ENCODE assay signal across 14 cellular contexts in genomic region chr15:36598529-36599177, GRCh38. TPM values are rescaled to one million over a fixed set of nuclear protein-coding genes. Genes with fewer than 3 reads are reported as not detected.
DNase-seq lines count a peak whose midpoint lies in the region; ATAC-seq and TF ChIP-seq lines count a peak whose summit lies in the region.
"Had no signal": no experiment of that assay in that cellular context is flagged by ENCODE, and none has a peak within 500 bp of the region (broad histone marks: within the 10 kb centered on the region; RNA-seq: fewer than 3 reads in every experiment).

No MANE protein-coding gene starts in this region.

- no peak for TF ChIP-seq CTCF in heart left ventricle (IDR thresholded peaks at IDR 0.05)
- TF ChIP-seq CTCF in WI38 (IDR thresholded peaks at IDR 0.05; ENCODE audit: low read depth, low read length) = no peak
- no peak for TF ChIP-seq CTCF in hepatocyte (IDR thresholded peaks at IDR 0.05; ENCODE audit: poor library complexity)
- TF ChIP-seq CTCF in GM20000 (IDR thresholded peaks at IDR 0.05; ENCODE audit: extremely low read depth, missing control alignments) = no peak

- peaks cover 47% of the 10 kb centered on the region for H3K79me2 ChIP-seq in hepatocyte

- no peaks in the 10 kb centered on the region for H4K20me1 ChIP-seq in hepatocyte (ENCODE audit: insufficient read depth, poor library complexity, severe bottlenecking)

- no peak for DNase-seq in heart left ventricle
- DNase-seq in Right ventricle myocardium inferior (ENCODE audit: missing footprints) = no peak
- no peak for DNase-seq in hepatocyte (ENCODE audit: low spot score)
- no peak for DNase-seq in OCI-M2 (lab: John Stamatoyannopoulos, UW; ENCODE audit: unreplicated experiment)
- DNase-seq in GM20000 (ENCODE audit: low spot score) = no peak
- DNase-seq: activated CD4-positive, alpha-beta T cell treated with anti-CD3 and anti-CD28 coated beads for 1 hour; activated naive CD8-positive, alpha-beta T cell treated with anti-CD3 and anti-CD28 coated beads, Interleukin-2, amount 10 ng/mL, durations not matched to agents 7 days and 5 days; activated T-cell treated with anti-CD3 and anti-CD28 coated beads for 4 hours; Calu3; Peyer's patch; T-helper 17 cell had no signal

- TF ChIP-seq POLR2A in heart left ventricle (IDR thresholded peaks at IDR 0.05) = no peak

- ATAC-seq in heart left ventricle (no peak), Right ventricle myocardium inferior (no peak), GM21529 (IDR thresholded peaks at IDR 0.05; ENCODE audit: unreplicated experiment) (no peak)
- ATAC-seq: T-helper 17 cell had no signal

- no peak overlapping the region for H2AFZ ChIP-seq in hepatocyte

- peak overlapping the region; percentile 57 for H3K4me2 ChIP-seq in hepatocyte

- H3K9me3 ChIP-seq in heart left ventricle = no peaks in the 10 kb centered on the region
- no peaks in the 10 kb centered on the region for H3K9me3 ChIP-seq in hepatocyte (ENCODE audit: low read depth)
- H3K9me3 ChIP-seq in stomach smooth muscle (ENCODE audit: control insufficient read depth in 2 of 2, low read length in 2 of 2) = no peaks in the 10 kb centered on the region
- H3K9me3 ChIP-seq: Peyer's patch had no signal

- peak overlapping the region in 6 of 12 donors; percentile 9 to 48 (median 39) for H3K4me3 ChIP-seq in heart left ventricle
- peak overlapping the region; percentile 19 for H3K4me3 ChIP-seq in WI38 (ENCODE audit: low read depth, low read length)
- no peak overlapping the region for H3K4me3 ChIP-seq in hepatocyte
- peak overlapping the region; percentile 41 to 50 for H3K4me3 ChIP-seq in stomach smooth muscle (ENCODE audit: low read length in 2 of 2)
- H3K4me3 ChIP-seq: Peyer's patch had no signal

- 33 to 46% (median 40%) methylated on average over 4 of the region's 4 CpGs for WGBS in heart left ventricle, 4 donors
- 55% methylated on average over 4 of the region's 4 CpGs for WGBS in hepatocyte (ENCODE audit: low lambda C conversion rate, missing lambda C conversion rate)

- peak overlapping the region; percentile 79 to 97 (median 92) for H3K27ac ChIP-seq in heart left ventricle
- H3K27ac ChIP-seq in hepatocyte = peak overlapping the region; percentile 42
- H3K27ac ChIP-seq in stomach smooth muscle (ENCODE audit: low read length) = peak overlapping the region; percentile 19
- H3K27ac ChIP-seq: Peyer's patch had no signal

- no peaks in the 10 kb centered on the region for H3K9me2 ChIP-seq in hepatocyte (replicated peaks; ENCODE audit: insufficient read depth)

- H3K36me3 ChIP-seq in heart left ventricle (no peaks in the 10 kb centered on the region), hepatocyte (replicated peaks; ENCODE audit: insufficient read depth, low read depth) (no peaks in the 10 kb centered on the region), stomach smooth muscle (ENCODE audit: control insufficient read depth in 2 of 2, insufficient read depth in 2 of 2, low read length in 2 of 2) (no peaks in the 10 kb centered on the region)
- H3K36me3 ChIP-seq: Peyer's patch had no signal

- no peaks in the 10 kb centered on the region for H3K27me3 ChIP-seq in heart left ventricle
- no peaks in the 10 kb centered on the region for H3K27me3 ChIP-seq in hepatocyte
- no peaks in the 10 kb centered on the region for H3K27me3 ChIP-seq in stomach smooth muscle (ENCODE audit: control insufficient read depth in 1 of 2, insufficient read depth in 2 of 2, low read length in 2 of 2)
- H3K27me3 ChIP-seq: Peyer's patch had no signal

- peaks cover 0 to 43% (median 15%) of the 10 kb centered on the region in 12 donors for H3K4me1 ChIP-seq in heart left ventricle
- peaks cover 7% of the 10 kb centered on the region for H3K4me1 ChIP-seq in hepatocyte (ENCODE audit: insufficient read depth)
- H3K4me1 ChIP-seq in stomach smooth muscle (ENCODE audit: control insufficient read depth, insufficient read depth, low read length) = peaks cover 21% of the 10 kb centered on the region
- H3K4me1 ChIP-seq: Peyer's patch had no signal

- intact Hi-C loops in heart left ventricle (cut with DNase I) (loop anchor here in 3 of 10 donors (10.0 kb wide), 3 partner anchors 94 to 506 kb away; partner anchors contain the start of gene MEIS2 (in 1 of the 3)), Right ventricle myocardium inferior (cut with DNase I) (loop anchor here (5.0 kb wide), 1 partner anchor 504 kb away; the partner anchor contains the start of gene MEIS2)

- peak overlapping the region in 1 of 2 donors; percentile 32 for H3K9ac ChIP-seq in stomach smooth muscle (ENCODE audit: low read length in 2 of 2)

RNA-seq across cellular contexts. Expression of gene CDIN1, which starts 19.2 kb away (rescaled TPM):
- total RNA-seq in heart left ventricle (100 to 1,000 TPM in 8 of 9 donors, 10 to 100 TPM in 1; 67.4 to 267 (median 160) TPM), Right ventricle myocardium inferior (176 TPM), hepatocyte (13.8 and 17.9 TPM in 2 replicates)
- polyA plus RNA-seq in heart left ventricle (100 to 1,000 TPM in 1 of 2 donors, 10 to 100 TPM in 1; 90.1 to 146 TPM), hepatocyte (12.3 and 13.1 TPM in 2 replicates)

Comparison
In these comparisons a context has a peak if more than half of its experiments do, and no peak if none do; other contexts are left out.
1. H3K27ac ChIP-seq: peak in every context shown above with its lines; median percentile 92 in heart left ventricle; 42 in hepatocyte; 19 in stomach smooth muscle.